ENCODE assay signal across 8 cellular contexts in the genomic region with DNA sequence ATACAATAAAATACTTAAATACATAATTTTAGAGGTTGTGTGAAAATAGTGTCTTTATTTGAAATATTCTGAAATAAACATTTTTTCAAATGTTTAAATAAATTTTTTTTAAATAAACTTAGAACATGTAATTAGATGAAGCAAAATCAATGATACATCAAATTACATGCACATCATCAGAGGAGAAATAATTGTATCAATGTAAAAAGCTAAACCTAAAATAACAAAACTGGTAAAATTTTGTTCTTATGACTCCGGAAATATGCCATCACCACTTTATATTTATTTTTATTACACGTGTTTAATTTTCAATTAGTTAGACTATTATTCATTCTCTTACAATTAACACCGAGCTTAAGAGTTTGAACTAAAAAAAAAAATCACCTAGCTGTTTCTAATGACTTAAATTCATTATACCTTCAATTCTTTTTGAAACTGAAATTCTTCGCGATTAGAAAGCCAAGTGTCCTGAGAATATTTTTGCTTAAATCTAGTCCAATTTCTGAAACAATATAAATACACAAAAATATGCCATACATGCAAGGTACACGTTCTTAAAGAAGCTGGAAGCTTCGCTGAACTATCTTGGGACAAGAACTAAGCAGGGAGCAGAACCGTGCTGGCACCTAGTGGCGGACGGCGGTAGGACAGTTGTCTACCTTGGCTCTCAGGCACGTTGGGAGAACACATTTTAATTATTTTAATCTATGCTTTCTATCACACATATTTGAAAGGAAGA.
DNase-seq lines count a peak whose midpoint lies in the region; ATAC-seq and TF ChIP-seq lines count a peak whose summit lies in the region.

No MANE protein-coding gene starts in this region.

- no peaks in the 10 kb centered on the region for H3K9me3 ChIP-seq in SJCRH30 (replicated peaks)
- H3K9me3 ChIP-seq in right atrium auricular region = no peaks in the 10 kb centered on the region

- ATAC-seq in HG02642 (IDR thresholded peaks at IDR 0.05; ENCODE audit: poor library complexity, unreplicated experiment) (peak; percentile 96), sciatic nerve (peak; percentile 92), HG03457 (IDR thresholded peaks at IDR 0.05; ENCODE audit: unreplicated experiment) (no peak)

- H3K36me3 ChIP-seq in SJCRH30 (no peaks in the 10 kb centered on the region), right atrium auricular region (no peaks in the 10 kb centered on the region)

- intact Hi-C loops in sciatic nerve (cut with DNase I) = no loop called here

- in situ Hi-C loops in GM13976 (cut with MboI; ENCODE audit: low sequenced_read_pairs, unreplicated experiment) = no loop called here

- DNase-seq in GM13976 (ENCODE audit: low spot score) (peak; percentile 28), NCI-H1048 (lab: John Stamatoyannopoulos, UW) (peak; percentile 18), SJCRH30 (peak; percentile 44 to 75), anterior cingulate cortex (lab: John Stamatoyannopoulos, UW) (peak in 51 of 58 donors; percentile 1 to 75 (median 20)), right atrium auricular region (ENCODE audit: low spot score) (peak; percentile 72), sciatic nerve (ENCODE audit: low spot score) (peak; percentile 87)

- H3K27me3 ChIP-seq in SJCRH30 (peaks cover 8% of the 10 kb centered on the region), right atrium auricular region (peaks cover 0 to 3% of the 10 kb centered on the region in 2 donors)

- H3K27ac ChIP-seq in SJCRH30 (no peak overlapping the region), right atrium auricular region (no peak overlapping the region)

- H3K4me1 ChIP-seq in SJCRH30 (no peaks in the 10 kb centered on the region; the same call in 1 of the 2 replicates), right atrium auricular region (no peaks in the 10 kb centered on the region)

- no peak overlapping the region for H3K4me3 ChIP-seq in SJCRH30
- H3K4me3 ChIP-seq in right atrium auricular region = no peak overlapping the region

- TF ChIP-seq CTCF in GM13976 (IDR thresholded peaks at IDR 0.05; ENCODE audit: borderline replicate concordance, control extremely low read depth, extremely low read depth, insufficient read depth, missing control alignments) (peak; percentile 79), right atrium auricular region (IDR thresholded peaks at IDR 0.05) (peak; percentile 92 to 96)

Comparison
In these comparisons a context has a peak if more than half of its experiments do, and no peak if none do; other contexts are left out.
1. DNase-seq: peak in every context shown above with its lines; median percentile 87 in sciatic nerve; 72 in right atrium auricular region; 60 in SJCRH30; 28 in GM13976; 20 in anterior cingulate cortex; 18 in NCI-H1048.